Comparison of ENCODE assay signal across 12 cellular contexts in genomic region chr2:215713393-215713792, GRCh38.
A peak's percentile ranks its signal among the peaks of the same experiment; 100 is the strongest.
DNase-seq lines count a peak whose midpoint lies in the region; ATAC-seq and TF ChIP-seq lines count a peak whose summit lies in the region.
"Had no signal": no experiment of that assay in that cellular context is flagged by ENCODE, and none has a peak within 500 bp of the region (broad histone marks: within the 10 kb centered on the region; RNA-seq: fewer than 3 reads in every experiment).

No MANE protein-coding gene starts in this region.

- H3K9me3 Mint-ChIP-seq in HFFc6, result no peaks in the 10 kb centered on the region; the same call in 1 of the 2 replicates

- no peaks in the 10 kb centered on the region for H3K9me3 ChIP-seq in liver (ENCODE audit: control insufficient read depth in 4 of 4, low read length in 3 of 4)
- H3K9me3 ChIP-seq in tibial nerve, result no peaks in the 10 kb centered on the region

- peak; percentile 27 to 47 for TF ChIP-seq RAD21 in liver (IDR thresholded peaks at IDR 0.05)

- peak overlapping the region; percentile 66 for H3K27ac Mint-ChIP-seq in HFFc6

- no peak for ATAC-seq in GM18498 (IDR thresholded peaks at IDR 0.05; ENCODE audit: unreplicated experiment)

- no peaks in the 10 kb centered on the region for H3K36me3 ChIP-seq in liver (ENCODE audit: control insufficient read depth in 4 of 4, insufficient read depth in 3 of 4, low read depth in 1 of 4, low read length in 3 of 4)
- H3K36me3 ChIP-seq in tibial nerve, result no peaks in the 10 kb centered on the region

- H3K27me3 ChIP-seq in liver (ENCODE audit: control insufficient read depth in 4 of 4, insufficient read depth in 4 of 4, low read length in 3 of 4) (no peaks in the 10 kb centered on the region), tibial nerve (no peaks in the 10 kb centered on the region)

- H3K4me3 ChIP-seq in cardiac fibroblast (replicated peaks in 1 of 2; ENCODE audit: low read depth in 2 of 2, low read length in 2 of 2), result no peak overlapping the region
- no peak overlapping the region for H3K4me3 ChIP-seq in liver (ENCODE audit: low read depth in 1 of 3, low read length in 3 of 3)
- H3K4me3 ChIP-seq in tibial nerve, result peak overlapping the region in 1 of 4 donors; percentile 6

- H3K9ac ChIP-seq in liver (ENCODE audit: low read depth in 1 of 2, low read length in 2 of 2), result peak overlapping the region in 1 of 2 donors; percentile 28

- TF ChIP-seq CTCF in HFFc6 (IDR thresholded peaks at IDR 0.05) (no peak), cardiac fibroblast (IDR thresholded peaks at IDR 0.05; ENCODE audit: low read depth, low read length) (no peak), liver (IDR thresholded peaks at IDR 0.05; ENCODE audit: low read depth, low read length, missing input control) (no peak), tibial nerve (IDR thresholded peaks at IDR 0.05) (no peak)

- TF ChIP-seq EP300 in tibial nerve (IDR thresholded peaks at IDR 0.05), result peak in 1 of 2 donors; percentile 70

- DNase-seq in HFFc6 (peak; percentile 71), cardiac fibroblast (ENCODE audit: low read depth in 2 of 2) (peak; percentile 90 to 91), tibial nerve (ENCODE audit: low spot score in 2 of 2) (no peak), NCI-H345 treated with DMSO at 0.1 percent for 48 hours (lab: John Stamatoyannopoulos, UW; ENCODE audit: unreplicated experiment) (no peak), globus pallidus (ENCODE audit: low spot score) (no peak), cortex of kidney (lab: John Stamatoyannopoulos, UW) (no peak)
- DNase-seq: anterior cingulate cortex, GDM1, hippocampal formation, NCI-H2171 had no signal

- H3K27me3 Mint-ChIP-seq in HFFc6 (ENCODE audit: insufficient read depth), result no peaks in the 10 kb centered on the region; the same call in 1 of the 2 replicates

- H3K27ac ChIP-seq in liver (ENCODE audit: low read depth in 1 of 2, low read length in 2 of 2), result peak overlapping the region; percentile 19 to 57
- H3K27ac ChIP-seq in tibial nerve, result peak overlapping the region in 3 of 4 donors; percentile 7 to 72 (median 58)

- H3K36me3 Mint-ChIP-seq in HFFc6 (ENCODE audit: low read depth), result peaks cover 3% of the 10 kb centered on the region; the same call in 1 of the 2 replicates

- no peak for TF ChIP-seq POLR2A in tibial nerve (IDR thresholded peaks at IDR 0.05)

- H3K4me1 ChIP-seq in liver (ENCODE audit: control insufficient read depth in 4 of 4, insufficient read depth in 4 of 4, low read length in 3 of 4) (peaks cover 3 to 18% (median 15%) of the 10 kb centered on the region in 4 donors), tibial nerve (peaks cover 0 to 38% (median 14%) of the 10 kb centered on the region in 4 donors)

- peak overlapping the region; percentile 50 for H3K4me3 Mint-ChIP-seq in HFFc6

- H3K4me1 Mint-ChIP-seq in HFFc6 (ENCODE audit: low read depth), result peaks cover 67% of the 10 kb centered on the region

TF ChIP-seq in liver, 16 proteins besides CTCF, POLR2A, EP300 and RAD21:
- TF ChIP-seq ATF3 (IDR thresholded peaks at IDR 0.05) (no peak), HNF4G (IDR thresholded peaks at IDR 0.05) (no peak), RXRA (IDR thresholded peaks at IDR 0.05) (peak in 1 of 2 donors; percentile 59), SP1 (IDR thresholded peaks at IDR 0.05) (no peak), YY1 (IDR thresholded peaks at IDR 0.05) (peak; percentile 62), NR2F2 (IDR thresholded peaks at IDR 0.05) (no peak), ZBTB33 (IDR thresholded peaks at IDR 0.05) (no peak), HNF4A (conservative IDR thresholded peaks at IDR 0.05) (peak; percentile 17 to 62), FOXA1 (IDR thresholded peaks at IDR 0.05) (no peak), FOXA2 (IDR thresholded peaks at IDR 0.05) (no peak), EGR1 (IDR thresholded peaks at IDR 0.05; ENCODE audit: low read depth in 2 of 2) (no peak), JUND (IDR thresholded peaks at IDR 0.05) (peak; percentile 13 to 17), MAX (IDR thresholded peaks at IDR 0.05) (peak; percentile 54)

Comparison
In these comparisons a context has a peak if more than half of its experiments do, and no peak if none do; other contexts are left out.
1. DNase-seq: peak in HFFc6 (single experiment) and cardiac fibroblast (2 of 2); none in tibial nerve (0 of 2), NCI-H345 treated with DMSO at 0.1 percent for 48 hours (single experiment), globus pallidus (single experiment) and cortex of kidney (single experiment).